In the genomic region with DNA sequence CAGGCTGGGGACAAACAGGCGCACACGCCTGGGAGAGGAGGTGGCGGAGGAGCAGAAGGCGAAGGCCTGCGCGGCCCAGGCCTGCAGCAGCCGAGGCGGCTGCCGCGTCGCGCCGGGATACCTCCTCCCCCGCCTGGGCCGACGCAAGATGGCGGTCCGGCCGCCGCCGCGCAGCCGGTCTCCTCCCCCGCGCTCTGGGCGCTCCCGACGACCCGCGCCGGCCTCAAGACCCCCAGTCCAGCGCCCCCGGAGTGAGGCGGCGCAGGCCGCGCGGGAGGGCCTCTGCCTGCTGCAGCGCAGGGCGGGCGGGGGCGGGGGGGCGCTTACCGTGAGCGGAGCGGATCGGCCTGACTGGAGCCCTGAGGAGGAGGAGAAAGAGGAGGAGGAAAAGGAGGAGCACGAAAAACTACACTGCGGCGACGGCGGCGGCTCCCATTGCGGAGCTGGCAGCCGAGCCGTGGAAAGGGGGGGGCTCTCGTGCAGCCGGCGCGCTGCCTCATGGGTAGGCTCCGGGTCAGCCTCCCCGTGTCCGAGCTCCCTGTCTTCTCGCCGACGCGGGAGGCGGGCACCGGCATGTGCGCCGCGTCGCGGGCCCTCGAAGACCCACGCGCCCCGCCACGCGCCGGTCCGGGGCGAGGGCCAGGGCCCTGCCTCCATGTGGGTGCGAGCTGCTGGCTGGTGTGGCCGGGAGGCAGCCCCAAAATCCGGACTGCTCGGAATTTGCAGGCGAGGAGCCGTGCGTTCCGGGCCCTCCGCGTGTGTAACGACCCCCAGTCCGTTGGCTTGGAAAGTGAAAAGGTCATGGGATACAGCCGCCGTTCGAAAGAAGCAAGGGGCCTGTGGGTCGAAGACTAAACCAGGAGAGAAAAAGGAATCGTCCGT, we compare ENCODE assay signal across 8 cellular contexts.
DNase-seq lines count a peak whose midpoint lies in the region; ATAC-seq and TF ChIP-seq lines count a peak whose summit lies in the region.

A gene with protein sequence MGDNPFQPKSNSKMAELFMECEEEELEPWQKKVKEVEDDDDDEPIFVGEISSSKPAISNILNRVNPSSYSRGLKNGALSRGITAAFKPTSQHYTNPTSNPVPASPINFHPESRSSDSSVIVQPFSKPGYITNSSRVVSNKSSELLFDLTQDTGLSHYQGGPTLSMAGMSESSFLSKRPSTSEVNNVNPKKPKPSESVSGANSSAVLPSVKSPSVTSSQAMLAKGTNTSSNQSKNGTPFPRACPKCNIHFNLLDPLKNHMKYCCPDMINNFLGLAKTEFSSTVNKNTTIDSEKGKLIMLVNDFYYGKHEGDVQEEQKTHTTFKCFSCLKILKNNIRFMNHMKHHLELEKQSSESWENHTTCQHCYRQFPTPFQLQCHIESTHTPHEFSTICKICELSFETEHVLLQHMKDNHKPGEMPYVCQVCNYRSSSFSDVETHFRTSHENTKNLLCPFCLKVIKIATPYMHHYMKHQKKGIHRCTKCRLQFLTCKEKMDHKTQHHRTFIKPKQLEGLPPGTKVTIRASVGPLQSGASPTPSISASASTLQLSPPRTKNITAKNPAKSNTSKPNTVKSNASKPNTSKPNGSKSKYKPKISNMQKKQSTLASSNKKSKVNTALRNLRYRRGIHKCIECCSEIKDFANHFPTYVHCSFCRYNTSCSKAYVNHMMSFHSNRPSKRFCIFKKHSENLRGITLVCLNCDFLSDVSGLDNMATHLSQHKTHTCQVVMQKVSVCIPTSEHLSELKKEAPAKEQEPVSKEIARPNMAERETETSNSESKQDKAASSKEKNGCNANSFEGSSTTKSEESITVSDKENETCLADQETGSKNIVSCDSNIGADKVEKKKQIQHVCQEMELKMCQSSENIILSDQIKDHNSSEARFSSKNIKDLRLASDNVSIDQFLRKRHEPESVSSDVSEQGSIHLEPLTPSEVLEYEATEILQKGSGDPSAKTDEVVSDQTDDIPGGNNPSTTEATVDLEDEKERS (minus strand): TSS at position 379 of the 882 bp plus-strand sequence. CDS start 26,400 bp downstream, outside the sequence.

- CTCF ChIA-PET in AG04449 (lab: Yijun Ruan, JAX) = interaction anchor here (0.9 to 1.4 kb wide), 5 partner anchors 12 to 242 kb away, joined by 3 to 5 read pairs (median 3); no protein-coding TSS in a partner anchor

- POLR2A ChIA-PET in AG04449 (lab: Yijun Ruan, JAX) = interaction anchor here (0.7 to 1.0 kb wide), 5 partner anchors 8 to 84 kb away, joined by 3 to 4 read pairs (median 3); no protein-coding TSS in a partner anchor

- TF ChIP-seq CTCF in AG04449 (IDR thresholded peaks at IDR 0.05; ENCODE audit: insufficient read depth, low read length, missing control alignments) = no peak

- peak within 1 kb of the TSS; percentile 74 for H3K4me3 ChIP-seq in AG04449 (ENCODE audit: low read depth, low read length)

- peak; percentile 36 for DNase-seq in AG04449 (ENCODE audit: low read depth, low spot score)
- peak; percentile 90 for DNase-seq in NCI-H226
- peak; percentile 67 for DNase-seq in activated CD4-positive, alpha-beta T cell treated with anti-CD3 and anti-CD28 coated beads for 1 hour
- DNase-seq in cerebellar cortex (ENCODE audit: low spot score) = peak; percentile 82
- peak; percentile 93 for DNase-seq in kidney tubule cell (ENCODE audit: low spot score)
- DNase-seq in stimulated activated CD4-positive, alpha-beta T cell treated with anti-CD3 and anti-CD28 coated beads, Interleukin-1b, Interleukin-23, amount 100 ng/mL, for 24 hours (ENCODE audit: low read depth in 4 of 4, low spot score in 1 of 4) = peak; percentile 44 to 73 (median 62)

- ATAC-seq in GM18909 (IDR thresholded peaks at IDR 0.05; ENCODE audit: poor library complexity, unreplicated experiment) (peak; percentile 79), HG03159 (IDR thresholded peaks at IDR 0.05; ENCODE audit: unreplicated experiment) (peak; percentile 80)

Comparison
In these comparisons a context has a peak if more than half of its experiments do, and no peak if none do; other contexts are left out.
1. Peak in every context shown above with its lines: DNase-seq, ATAC-seq and H3K4me3 ChIP-seq.
2. DNase-seq: peak in every context shown above with its lines; median percentile 93 in kidney tubule cell; 90 in NCI-H226; 82 in cerebellar cortex; 67 in activated CD4-positive, alpha-beta T cell treated with anti-CD3 and anti-CD28 coated beads for 1 hour; 62 in stimulated activated CD4-positive, alpha-beta T cell treated with anti-CD3 and anti-CD28 coated beads, Interleukin-1b, Interleukin-23, amount 100 ng/mL, for 24 hours; 36 in AG04449.